20 cellular contexts compared by ENCODE assay signal in the genomic region with DNA sequence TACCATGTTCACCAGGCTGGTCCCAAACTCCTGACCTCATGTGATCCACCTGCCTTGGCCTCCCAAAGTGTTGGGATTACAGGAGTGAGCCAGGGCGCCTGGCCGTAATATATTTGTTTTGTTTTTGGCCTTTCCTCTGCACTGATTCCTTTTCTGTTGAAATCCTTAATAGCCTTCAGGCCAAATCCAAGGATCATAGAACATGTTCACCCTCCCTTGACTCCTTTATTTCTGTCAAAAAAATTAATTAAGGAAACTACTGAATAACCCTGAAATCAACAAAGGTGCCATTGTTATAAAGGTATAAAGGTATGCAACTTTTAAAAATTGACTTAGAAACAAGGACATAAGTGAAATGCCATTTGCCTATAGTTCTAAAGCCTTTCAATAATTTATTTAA.
"Had no signal": no experiment of that assay in that cellular context is flagged by ENCODE, and none has a peak within 500 bp of the region (broad histone marks: within the 10 kb centered on the region; RNA-seq: fewer than 3 reads in every experiment).

No MANE protein-coding gene starts in this region.

- H3K9me3 Mint-ChIP-seq: activated B cell treated with CpG ODN at 0.5 μM for 24 hours; activated T-cell treated with anti-CD3 and anti-CD28 coated beads, Interleukin-2, amount 50 U/mL, for 4 hours; natural killer cell treated with Interleukin-12 subunit alpha and Interleukin-12 subunit beta and Interleukin-15 and Interleukin-18, amount 100 ng/mL, for 72 hours had no signal

- H3K9me3 ChIP-seq: lower lobe of right lung, right atrium auricular region, thyroid gland had no signal

- H3K27ac ChIP-seq: right atrium auricular region, thyroid gland had no signal

- DNase-seq: activated B cell treated with CpG ODN at 0.5 μM for 24 hours; activated CD4-positive, alpha-beta T cell treated with anti-CD3 and anti-CD28 coated beads for 48 hours; activated CD8-positive, alpha-beta T cell treated with anti-CD3 and anti-CD28 coated beads for 36 hours; activated gamma-delta T cell; activated T-cell treated with anti-CD3 and anti-CD28 coated beads, Interleukin-2, amount 50 U/mL, for 4 hours; aorta; cerebellar nuclear complex; cortex of kidney; glutamatergic neuron; hippocampal formation; left colon; lower lobe of right lung; stimulated activated CD4-positive, alpha-beta T cell treated with anti-CD3 and anti-CD28 coated beads, Interleukin-12 subunit alpha, Interleukin-12 subunit beta, amount 100 ng/mL, for 4 hours; stimulated activated CD4-positive, alpha-beta T cell treated with anti-CD3 and anti-CD28 coated beads, Interleukin-1b, Interleukin-23, amount 100 ng/mL, for 48 hours; stimulated activated naive CD4-positive, alpha-beta T cell treated with Interleukin-2 at 50 U/mL for 16 hours; thyroid gland had no signal

- H3K27ac Mint-ChIP-seq: activated B cell treated with CpG ODN at 0.5 μM for 24 hours; activated CD8-positive, alpha-beta T cell treated with anti-CD3 and anti-CD28 coated beads for 36 hours; natural killer cell treated with Interleukin-12 subunit alpha and Interleukin-12 subunit beta and Interleukin-15 and Interleukin-18, amount 100 ng/mL, for 72 hours had no signal

- H3K27me3 ChIP-seq: right atrium auricular region, thyroid gland had no signal

- ATAC-seq: activated CD8-positive, alpha-beta T cell treated with anti-CD3 and anti-CD28 coated beads for 36 hours; activated T-cell treated with anti-CD3 and anti-CD28 coated beads, Interleukin-2, amount 50 U/mL, for 4 hours; lower lobe of right lung; natural killer cell treated with Interleukin-12 subunit alpha and Interleukin-12 subunit beta and Interleukin-15 and Interleukin-18, amount 100 ng/mL, for 72 hours had no signal

- H3K36me3 Mint-ChIP-seq: natural killer cell treated with Interleukin-12 subunit alpha and Interleukin-12 subunit beta and Interleukin-15 and Interleukin-18, amount 100 ng/mL, for 72 hours had no signal

- H3K4me3 ChIP-seq: lower lobe of right lung, right atrium auricular region, thyroid gland had no signal

- H3K4me3 Mint-ChIP-seq: activated B cell treated with CpG ODN at 0.5 μM for 24 hours; activated CD8-positive, alpha-beta T cell treated with anti-CD3 and anti-CD28 coated beads for 36 hours; activated T-cell treated with anti-CD3 and anti-CD28 coated beads, Interleukin-2, amount 50 U/mL, for 4 hours; natural killer cell treated with Interleukin-12 subunit alpha and Interleukin-12 subunit beta and Interleukin-15 and Interleukin-18, amount 100 ng/mL, for 72 hours had no signal

- FAIRE-seq: bronchial epithelial cell, islet of Langerhans had no signal

- H3K36me3 ChIP-seq: lower lobe of right lung, right atrium auricular region, thyroid gland had no signal
